In genomic region chr12:64891629-64892028, GRCh38 we compare ENCODE assay signal across 1 cellular context.
TF ChIP-seq lines count a peak whose summit lies in the region.

No MANE protein-coding gene starts in this region.

TF ChIP-seq in H1, 55 proteins besides CTCF, POLR2A, EP300 and RAD21 (continued from another document):
- no peak for TF ChIP-seq USF2 (IDR thresholded peaks at IDR 0.05; ENCODE audit: low read length)
- no peak for TF ChIP-seq RFX5 (IDR thresholded peaks at IDR 0.05; ENCODE audit: borderline replicate concordance, low read depth, low read length)
- no peak for TF ChIP-seq BRCA1 (IDR thresholded peaks at IDR 0.05; ENCODE audit: low read depth, low read length)
- TF ChIP-seq KDM1A (IDR thresholded peaks at IDR 0.05; ENCODE audit: borderline replicate concordance, low read length): no peak
- no peak for TF ChIP-seq EGR1 (IDR thresholded peaks at IDR 0.05; ENCODE audit: borderline replicate concordance, low read depth, low read length)
- TF ChIP-seq POLR2AphosphoS5 (IDR thresholded peaks at IDR 0.05; ENCODE audit: low read depth, low read length): no peak
TF ChIP-seq in H1: peak in this region for 0.
